ENCODE assay signal across 8 cellular contexts in genomic region chr18:49041677-49042570, GRCh38.
DNase-seq lines count a peak whose midpoint lies in the region; ATAC-seq and TF ChIP-seq lines count a peak whose summit lies in the region.

No MANE protein-coding gene starts in this region.

- H3K23ac ChIP-seq in mesenchymal stem cell (ENCODE audit: low read length in 2 of 2): no peak overlapping the region

- H3K27ac ChIP-seq in CD4-positive, alpha-beta memory T cell (ENCODE audit: low read depth, low read length): no peak overlapping the region
- H3K27ac ChIP-seq in SU-DHL-6 (ENCODE audit: low read depth, low read length) (no peak overlapping the region), colonic mucosa (no peak overlapping the region), mesenchymal stem cell (ENCODE audit: low read length, poor library complexity, severe bottlenecking) (no peak overlapping the region)

- H3K36me3 Mint-ChIP-seq in CD4-positive, alpha-beta memory T cell: peaks cover 52 to 63% of the 10 kb centered on the region in 2 donors

- no peak overlapping the region for H4K8ac ChIP-seq in mesenchymal stem cell (ENCODE audit: low read length)

- no peaks in the 10 kb centered on the region for H3F3A ChIP-seq in SU-DHL-6 (ENCODE audit: insufficient read depth)

- no peaks in the 10 kb centered on the region for H3K9me2 ChIP-seq in SU-DHL-6 (replicated peaks; ENCODE audit: insufficient read depth, low read length)

- intact Hi-C loops in CD4-positive, alpha-beta memory T cell (cut with micrococcal nuclease): loop anchor here (1.0 to 10.0 kb wide), 5 partner anchors 90 to 403 kb away; partner anchors contain the start of gene SMAD7
- intact Hi-C loops in colonic mucosa (cut with DNase I): loop anchor here (5.0 to 10.0 kb wide), 2 partner anchors 265 to 367 kb away; no protein-coding TSS in a partner anchor

- H3K79me2 ChIP-seq in SU-DHL-6 (ENCODE audit: insufficient read depth, low read length): no peaks in the 10 kb centered on the region

- H3K9me3 ChIP-seq in CD4-positive, alpha-beta memory T cell (ENCODE audit: control insufficient read depth in 1 of 2, low read length in 2 of 2): peaks cover 0 to 15% of the 10 kb centered on the region in 2 donors
- H3K9me3 ChIP-seq in SU-DHL-6 (ENCODE audit: insufficient read depth, low read length): peaks cover 21% of the 10 kb centered on the region; the same call in 1 of the 2 replicates
- peaks cover 8% of the 10 kb centered on the region for H3K9me3 ChIP-seq in colonic mucosa
- peaks cover 34% of the 10 kb centered on the region for H3K9me3 ChIP-seq in mesenchymal stem cell (ENCODE audit: control insufficient read depth, low read length)

- peak; percentile 54 for TF ChIP-seq CTCF in SU-DHL-6 (IDR thresholded peaks at IDR 0.05; ENCODE audit: insufficient read depth, low read length, poor library complexity, severe bottlenecking)
- peak; percentile 52 for TF ChIP-seq CTCF in colonic mucosa (IDR thresholded peaks at IDR 0.05)

- H3K27ac Mint-ChIP-seq in CD4-positive, alpha-beta memory T cell: peak overlapping the region in 1 of 7 donors; percentile 8

- no peaks in the 10 kb centered on the region for H3K4me1 ChIP-seq in CD4-positive, alpha-beta memory T cell (ENCODE audit: insufficient read depth, low read length)
- no peaks in the 10 kb centered on the region for H3K4me1 ChIP-seq in colonic mucosa
- peaks cover 9% of the 10 kb centered on the region for H3K4me1 ChIP-seq in mesenchymal stem cell (ENCODE audit: control insufficient read depth, insufficient read depth, low read depth, low read length)

- ATAC-seq in GM21825 (IDR thresholded peaks at IDR 0.05; ENCODE audit: unreplicated experiment): no peak
- no peak for ATAC-seq in HG03565 (IDR thresholded peaks at IDR 0.05; ENCODE audit: unreplicated experiment)

- H3K27me3 ChIP-seq in CD4-positive, alpha-beta memory T cell (ENCODE audit: insufficient read depth, low read length): no peaks in the 10 kb centered on the region
- no peaks in the 10 kb centered on the region for H3K27me3 ChIP-seq in H7 (ENCODE audit: control insufficient read depth, insufficient read depth, low read length)
- H3K27me3 ChIP-seq in SU-DHL-6 (ENCODE audit: low read length): no peaks in the 10 kb centered on the region
- H3K27me3 ChIP-seq in colonic mucosa: no peaks in the 10 kb centered on the region
- no peaks in the 10 kb centered on the region for H3K27me3 ChIP-seq in mesenchymal stem cell (ENCODE audit: control insufficient read depth in 1 of 2, insufficient read depth in 1 of 2, low read length in 2 of 2)

- WGBS in mesenchymal stem cell: 82% methylated on average over 10 of the region's 10 CpGs

- no peak overlapping the region for H2BK5ac ChIP-seq in mesenchymal stem cell (ENCODE audit: low read depth, low read length, poor library complexity, severe bottlenecking)

- H2BK15ac ChIP-seq in mesenchymal stem cell (ENCODE audit: low read depth, poor library complexity, severe bottlenecking): no peak overlapping the region

- H3K9ac ChIP-seq in SU-DHL-6 (ENCODE audit: low read length) (no peak overlapping the region), colonic mucosa (ENCODE audit: low read depth in 2 of 2, low read length in 2 of 2) (no peak overlapping the region), mesenchymal stem cell (ENCODE audit: low read length) (no peak overlapping the region)

- H3K4me3 Mint-ChIP-seq in CD4-positive, alpha-beta memory T cell: no peak overlapping the region

- H3K27me3 Mint-ChIP-seq in CD4-positive, alpha-beta memory T cell: no peaks in the 10 kb centered on the region

- H3K4me2 ChIP-seq in SU-DHL-6 (ENCODE audit: low read depth, low read length, poor library complexity, severe bottlenecking): no peak overlapping the region
- no peak overlapping the region for H3K4me2 ChIP-seq in mesenchymal stem cell (ENCODE audit: low read length, poor library complexity, severe bottlenecking)

- no peaks in the 10 kb centered on the region for H3K36me3 ChIP-seq in CD4-positive, alpha-beta memory T cell (ENCODE audit: insufficient read depth, low read length)
- peaks cover 1% of the 10 kb centered on the region; the same call in 1 of the 2 replicates for H3K36me3 ChIP-seq in H7 (replicated peaks; ENCODE audit: control insufficient read depth, insufficient read depth, low read length)
- H3K36me3 ChIP-seq in SU-DHL-6 (ENCODE audit: low read length): peaks cover 33% of the 10 kb centered on the region
- H3K36me3 ChIP-seq in colonic mucosa: no peaks in the 10 kb centered on the region
- peaks cover 14 to 38% of the 10 kb centered on the region in 2 experiments for H3K36me3 ChIP-seq in mesenchymal stem cell (ENCODE audit: control insufficient read depth in 1 of 2, insufficient read depth in 2 of 2, low read depth in 1 of 2, low read length in 2 of 2)

- H2BK12ac ChIP-seq in mesenchymal stem cell (ENCODE audit: low read length in 2 of 2): no peak overlapping the region

- H2BK120ac ChIP-seq in mesenchymal stem cell (ENCODE audit: low read depth, low read length): no peak overlapping the region

- peaks cover 1% of the 10 kb centered on the region for H3K79me1 ChIP-seq in mesenchymal stem cell (replicated peaks; ENCODE audit: low read length, poor library complexity, severe bottlenecking)

- POLR2A ChIA-PET in CD4-positive, alpha-beta memory T cell (lab: Charles Lee; ENCODE audit: partially characterized antibody): interaction anchor here (1.5 kb wide), 1 partner anchor 45 kb away, joined by 4 read pairs; no protein-coding TSS in a partner anchor

- H3K14ac ChIP-seq in mesenchymal stem cell (ENCODE audit: low read length in 2 of 2): no peak overlapping the region

- no peak overlapping the region for H4K91ac ChIP-seq in mesenchymal stem cell (ENCODE audit: low read length)

- no peaks in the 10 kb centered on the region for H4K20me1 ChIP-seq in SU-DHL-6 (ENCODE audit: low read depth, low read length)

- peaks cover 0 to 6% (median 0%) of the 10 kb centered on the region in 4 donors for H3K4me1 Mint-ChIP-seq in CD4-positive, alpha-beta memory T cell

- CTCF ChIA-PET in CD4-positive, alpha-beta memory T cell (lab: Charles Lee; ENCODE audit: partially characterized antibody): interaction anchor here (0.6 to 5.2 kb wide), 17 partner anchors 9 to 879 kb away, joined by 3 to 58 read pairs (median 4); no protein-coding TSS in a partner anchor

- H3K9me3 Mint-ChIP-seq in CD4-positive, alpha-beta memory T cell: peaks cover 0 to 28% (median 19%) of the 10 kb centered on the region in 8 donors

- peak in 4 of 5 donors; percentile 34 to 52 (median 42) for DNase-seq in CD4-positive, alpha-beta memory T cell
- DNase-seq in H7 (peak; percentile 65), colonic mucosa (peak; percentile 65), mesenchymal stem cell (peak; percentile 64), DMS114 treated with DMSO at 0.1 percent for 48 hours (lab: John Stamatoyannopoulos, UW; ENCODE audit: unreplicated experiment) (no peak)

- no peak overlapping the region for H3K4ac ChIP-seq in mesenchymal stem cell (ENCODE audit: low read depth in 1 of 2, low read length in 2 of 2)

- H2AK5ac ChIP-seq in mesenchymal stem cell (ENCODE audit: low read length, severe bottlenecking): no peak overlapping the region

- no peak overlapping the region for H3K18ac ChIP-seq in mesenchymal stem cell (ENCODE audit: low read depth in 1 of 2, low read length in 2 of 2)

- H3K4me3 ChIP-seq in CD4-positive, alpha-beta memory T cell (ENCODE audit: low read length in 2 of 2): no peak overlapping the region
- H3K4me3 ChIP-seq in H7 (ENCODE audit: insufficient read depth, low read depth, low read length) (no peak overlapping the region), SU-DHL-6 (ENCODE audit: insufficient read depth, low read length, poor library complexity, severe bottlenecking) (no peak overlapping the region), colonic mucosa (no peak overlapping the region), mesenchymal stem cell (ENCODE audit: insufficient read depth in 1 of 2, low read depth in 1 of 2, low read length in 2 of 2) (no peak overlapping the region)

- no peak overlapping the region for H2AFZ ChIP-seq in SU-DHL-6 (ENCODE audit: low read depth, low read length, severe bottlenecking)
- no peak overlapping the region for H2AFZ ChIP-seq in mesenchymal stem cell (ENCODE audit: low read depth, low read length)
